ENCODE assay signal across 9 cellular contexts in genomic region chr17:27807567-27808470, GRCh38. TPM values are rescaled to one million over a fixed set of nuclear protein-coding genes. Genes with fewer than 3 reads are reported as not detected.
DNase-seq lines count a peak whose midpoint lies in the region; ATAC-seq, FAIRE-seq and TF ChIP-seq lines count a peak whose summit lies in the region.
"Had no signal": no experiment of that assay in that cellular context is flagged by ENCODE, and none has a peak within 500 bp of the region (broad histone marks: within the 10 kb centered on the region; RNA-seq: fewer than 3 reads in every experiment).

No MANE protein-coding gene starts in this region.

- H3K4me3 ChIP-seq in SK-N-SH (ENCODE audit: low read depth in 2 of 2, low read length in 1 of 2) (no peak overlapping the region), GM12878 (peak overlapping the region; percentile 40; the same call in 1 of the 2 replicates)

- H3K36me3 Mint-ChIP-seq in T-helper 1 cell treated with Interleukin-12 subunit alpha and Interleukin-12 subunit beta and Interleukin-4 antibody, amounts not matched to agents 30 μg/mL and 1 μg/mL, for 36 hours (ENCODE audit: low read depth): peaks cover 4% of the 10 kb centered on the region

- DNase-seq in SK-N-SH: no peak
- peak; percentile 83 for DNase-seq in GM12878 (ENCODE audit: low read depth, low spot score)
- peak; percentile 40 for DNase-seq in stimulated activated CD4-positive, alpha-beta T cell treated with anti-CD3 and anti-CD28 coated beads, Interleukin-12 subunit alpha, Interleukin-12 subunit beta, amount 100 ng/mL, for 4 hours
- no peak for DNase-seq in H54 (ENCODE audit: insufficient read length, low spot score)
- no peak for DNase-seq in pons (ENCODE audit: low spot score)

- H3K9ac ChIP-seq in SK-N-SH (no peak overlapping the region), GM12878 (ENCODE audit: control insufficient read depth, insufficient read depth, low read length) (peak overlapping the region; percentile 55)
- H3K9ac ChIP-seq: parathyroid adenoma had no signal

- no peak for TF ChIP-seq EP300 in SK-N-SH (IDR thresholded peaks at IDR 0.05; ENCODE audit: borderline replicate concordance in 1 of 2, low read depth in 1 of 2, low read length in 1 of 2)
- no peak for TF ChIP-seq EP300 in GM12878 (IDR thresholded peaks at IDR 0.05; ENCODE audit: borderline replicate concordance in 1 of 2, control insufficient read depth in 1 of 2, low read depth in 2 of 2, low read length in 2 of 2)

- SMC1A ChIA-PET in GM12878 (lab: Charles Lee; ENCODE audit: uncharacterized antibody, unreplicated experiment): interaction anchor here (0.7 to 11.7 kb wide), 16 partner anchors 8 to 589 kb away, joined by 3 to 457 read pairs (median 4); partner anchors contain the start of genes LYRM9 and NOS2

- H3K4me2 ChIP-seq in SK-N-SH (no peak overlapping the region), GM12878 (ENCODE audit: control insufficient read depth, insufficient read depth) (peak overlapping the region; percentile 77)

- ATAC-seq in SK-N-SH treated with all-trans-retinoic acid at 6 μM for 48 hours (no peak), HG03060 (IDR thresholded peaks at IDR 0.05; ENCODE audit: low read depth, unreplicated experiment) (peak; percentile 54), GM12878 (peak; percentile 81)

- TF ChIP-seq CTCF in SK-N-SH (IDR thresholded peaks at IDR 0.05) (no peak), GM12878 (IDR thresholded peaks at IDR 0.05 in 2 of 3, conservative IDR thresholded peaks at IDR 0.05 in 1 of 3; ENCODE audit: control insufficient read depth in 2 of 3, extremely low read depth in 1 of 3, insufficient read depth in 1 of 3, low read depth in 3 of 3, low read length in 3 of 3) (no peak)

- TF ChIP-seq POLR2A in GM12878 (IDR thresholded peaks at IDR 0.05; ENCODE audit: low read depth, low read length) (peak; percentile 85), H54 (IDR thresholded peaks at IDR 0.05; ENCODE audit: low read depth, low read length) (no peak)

- peaks cover 0 to 9% of the 10 kb centered on the region in 2 experiments; a peak in 1 of 4 replicates for H3K4me1 ChIP-seq in SK-N-SH (ENCODE audit: control insufficient read depth in 1 of 2, insufficient read depth in 2 of 2, low read depth in 1 of 2, low read length in 1 of 2)
- H3K4me1 ChIP-seq in GM12878 (ENCODE audit: control insufficient read depth, insufficient read depth, low read length): peaks cover 54% of the 10 kb centered on the region
- H3K4me1 ChIP-seq: parathyroid adenoma had no signal

- FAIRE-seq in GM12878 (lab: Jason Lieb, UNC): peak; percentile 97
- FAIRE-seq in H54 (lab: Jason Lieb, UNC): no peak

- no peaks in the 10 kb centered on the region for H3F3A ChIP-seq in SK-N-SH (replicated peaks; ENCODE audit: insufficient read depth)

- H3K4me3 Mint-ChIP-seq in T-helper 1 cell treated with Interleukin-12 subunit alpha and Interleukin-12 subunit beta and Interleukin-4 antibody, amounts not matched to agents 30 μg/mL and 1 μg/mL, for 36 hours: peak overlapping the region; percentile 73

- H3K36me3 ChIP-seq in SK-N-SH (replicated peaks in 1 of 2; ENCODE audit: control insufficient read depth in 1 of 2, insufficient read depth in 2 of 2, low read length in 1 of 2) (no peaks in the 10 kb centered on the region), GM12878 (ENCODE audit: control insufficient read depth in 2 of 2, insufficient read depth in 2 of 2, low read length in 1 of 2) (no peaks in the 10 kb centered on the region)

- H3K79me2 ChIP-seq in SK-N-SH (ENCODE audit: insufficient read depth) (no peaks in the 10 kb centered on the region), GM12878 (ENCODE audit: control insufficient read depth, insufficient read depth, low read length) (no peaks in the 10 kb centered on the region)
- H3K79me2 ChIP-seq: parathyroid adenoma had no signal

- peaks cover 13% of the 10 kb centered on the region for H3K9me3 Mint-ChIP-seq in T-helper 1 cell treated with Interleukin-12 subunit alpha and Interleukin-12 subunit beta and Interleukin-4 antibody, amounts not matched to agents 30 μg/mL and 1 μg/mL, for 36 hours

- peak overlapping the region; percentile 98 for H3K27ac Mint-ChIP-seq in T-helper 1 cell treated with Interleukin-12 subunit alpha and Interleukin-12 subunit beta and Interleukin-4 antibody, amounts not matched to agents 30 μg/mL and 1 μg/mL, for 36 hours

- POLR2A ChIA-PET in SK-N-SH (lab: Yijun Ruan, JAX): no interaction called here
- POLR2A ChIA-PET in GM12878 (lab: Charles Lee): interaction anchor here (0.5 to 5.0 kb wide), 10 partner anchors 10 to 351 kb away, joined by 3 to 40 read pairs (median 6); partner anchors contain the start of genes KSR1 and LYRM9

- CTCF ChIA-PET in SK-N-SH (lab: Yijun Ruan, JAX): interaction anchor here (0.6 to 10.9 kb wide), 12 partner anchors 12 to 444 kb away, joined by 3 to 275 read pairs (median 6); partner anchors contain the start of gene LYRM9
- CTCF ChIA-PET in GM12878 (lab: Yijun Ruan, JAX): interaction anchor here (0.7 to 20.6 kb wide), 16 partner anchors 11 to 693 kb away, joined by 3 to 664 read pairs (median 3); partner anchors contain the start of gene LYRM9

- no peak for TF ChIP-seq RAD21 in SK-N-SH (IDR thresholded peaks at IDR 0.05; ENCODE audit: low read length)
- no peak for TF ChIP-seq RAD21 in GM12878 (IDR thresholded peaks at IDR 0.05; ENCODE audit: insufficient read depth, low read depth, low read length)

- no peaks in the 10 kb centered on the region for H3K27me3 ChIP-seq in SK-N-SH (ENCODE audit: insufficient read depth)
- no peaks in the 10 kb centered on the region for H3K27me3 ChIP-seq in GM12878 (replicated peaks in 1 of 2; ENCODE audit: control insufficient read depth in 2 of 2, insufficient read depth in 2 of 2, low read length in 1 of 2)

- intact Hi-C loops in GM12878 (cut with micrococcal nuclease; ENCODE audit: unreplicated experiment): loop anchor here (5.0 kb wide), 2 partner anchors 134 to 234 kb away; partner anchors contain the start of gene NLK

- RAD21 ChIA-PET in GM12878 (lab: Charles Lee; ENCODE audit: unreplicated experiment): interaction anchor here (0.6 to 10.3 kb wide), 22 partner anchors 11 to 444 kb away, joined by 3 to 439 read pairs (median 4); partner anchors contain the start of gene LYRM9

- H3K27ac ChIP-seq in SK-N-SH (ENCODE audit: low read depth in 2 of 2, low read length in 1 of 2) (no peak overlapping the region), GM12878 (ENCODE audit: control insufficient read depth, insufficient read depth) (peak overlapping the region; percentile 94)
- H3K27ac ChIP-seq: parathyroid adenoma had no signal

- H4K20me1 ChIP-seq in SK-N-SH (ENCODE audit: insufficient read depth) (no peaks in the 10 kb centered on the region), GM12878 (ENCODE audit: control insufficient read depth, insufficient read depth) (no peaks in the 10 kb centered on the region)

- 62% methylated on average over 17 of the region's 17 CpGs for WGBS in SK-N-SH (ENCODE audit: low lambda C conversion rate)
- WGBS in GM12878 (ENCODE audit: insufficient coverage, insufficient replicate concordance, low lambda C conversion rate, missing lambda C conversion rate): 46% methylated on average over 17 of the region's 17 CpGs

- peaks cover 52% of the 10 kb centered on the region for H3K4me1 Mint-ChIP-seq in T-helper 1 cell treated with Interleukin-12 subunit alpha and Interleukin-12 subunit beta and Interleukin-4 antibody, amounts not matched to agents 30 μg/mL and 1 μg/mL, for 36 hours (ENCODE audit: low read depth)

- no TSS peak for BruUV-seq in GM12878 (replicated peaks; lab: Mats Ljungman, UMichigan)

- H2AFZ ChIP-seq in SK-N-SH (ENCODE audit: low read depth): 0 out of 2 replicates have a peak overlapping the region, but pooled peaks have one; percentile 18
- H2AFZ ChIP-seq in GM12878 (ENCODE audit: control insufficient read depth, low read depth, low read length): peak overlapping the region; percentile 13
- H2AFZ ChIP-seq: parathyroid adenoma had no signal

- H3K9me3 ChIP-seq in SK-N-SH (no peaks in the 10 kb centered on the region), GM12878 (replicated peaks; ENCODE audit: control insufficient read depth, insufficient read depth, low read length) (no peaks in the 10 kb centered on the region; the same call in 1 of the 3 replicates)

- in situ Hi-C loops in GM12878 (cut with MboI): loop anchor here (5.0 kb wide), 1 partner anchor 74 kb away; no protein-coding TSS in a partner anchor

- no peaks in the 10 kb centered on the region for H3K27me3 Mint-ChIP-seq in T-helper 1 cell treated with Interleukin-12 subunit alpha and Interleukin-12 subunit beta and Interleukin-4 antibody, amounts not matched to agents 30 μg/mL and 1 μg/mL, for 36 hours (ENCODE audit: low read depth)

- no peaks in the 10 kb centered on the region for H3K9me2 ChIP-seq in SK-N-SH

TF ChIP-seq in SK-N-SH, 30 proteins besides CTCF, POLR2A, EP300 and RAD21 (continues in another document):
- no peak for TF ChIP-seq EZH2phosphoT487 (IDR thresholded peaks at IDR 0.05; ENCODE audit: borderline replicate concordance, low read depth)

TF ChIP-seq in SK-N-SH treated with all-trans-retinoic acid at 6 μM for 48 hours, 23 proteins besides CTCF, POLR2A, EP300 and RAD21 (continues in another document):
- TF ChIP-seq ZFP3 (CRISPR knock-in tag; IDR thresholded peaks at IDR 0.05) (no peak), ZNF565 (CRISPR knock-in tag; conservative IDR thresholded peaks at IDR 0.05; ENCODE audit: low read depth) (no peak)

TF ChIP-seq in GM12878, 131 proteins besides CTCF, POLR2A, EP300 and RAD21 (continues in another document):
- TF ChIP-seq KLF5 (IDR thresholded peaks at IDR 0.05; ENCODE audit: partially characterized antibody) (no peak), POU2F2 (IDR thresholded peaks at IDR 0.05; ENCODE audit: borderline replicate concordance, low read depth, low read length) (peak; percentile 46; the same call in 2 of the 3 replicates)

RNA-seq across cellular contexts. Expression of gene NOS2, which starts 7.5 kb away (rescaled TPM):
- polyA plus RNA-seq in SK-N-SH (2012; rRNA removed) (not detected in 2 replicates), GM12878 (2011; rRNA removed) (0.01 and 0.03 TPM in 2 replicates), GM12878 (2014; fragmentation: Illumina TruSeq; extraction: Trizol) (0.01 and 0.05 TPM in 2 replicates), GM12878 (2014; fragmentation: Nextera tagmentation; extraction: Ambion mirVana) (not detected), GM12878 (2014; rRNA removed) (0.03 TPM in 1 of 2 replicates, not detected in the other), GM12878 (2016; fragmentation: Nextera tagmentation; extraction: Ambion mirVana) (not detected)
- under 0.01 and 0.03 TPM in 2 replicates for polyA plus RNA-seq in SK-N-SH (2012; cell fraction: cytosol; rRNA removed)
- 0.01 and 0.05 TPM in 2 replicates for polyA plus RNA-seq in SK-N-SH (2012; cell fraction: nucleus; rRNA removed)
- 0.40 and 0.59 TPM in 2 replicates for total RNA-seq in GM12878 (2013; cell fraction: nucleolus; rRNA removed)
- total RNA-seq in GM12878 (2014; rRNA removed) (not detected in 2 replicates), GM12878 (2014; rRNA removed; fragmentation: Illumina TruSeq; extraction: Trizol) (not detected in 2 replicates), GM12878 (2021) (0.05 and 0.08 TPM in 2 replicates)
- not detected for polyA plus RNA-seq in GM12878 (2011; ENCODE audit: low read depth)
- polyA plus RNA-seq in GM12878 (2011; cell fraction: cytosol; rRNA removed): 0.03 and 0.04 TPM in 2 replicates
- 0.06 and 0.25 TPM in 2 replicates for polyA plus RNA-seq in GM12878 (2011; cell fraction: nucleus; rRNA removed)
- 0.08 TPM in 1 of 2 replicates, not detected in the other for polyA plus RNA-seq in GM12878 (2012)
- polyA minus RNA-seq in GM12878 (2011; rRNA and poly(A)+ RNA removed): 0.07 and 0.15 TPM in 2 replicates
- polyA minus RNA-seq in GM12878 (2011; cell fraction: cytosol; rRNA and poly(A)+ RNA removed): not detected in 2 replicates
- polyA minus RNA-seq in GM12878 (2011; cell fraction: nucleus; rRNA and poly(A)+ RNA removed): 0.12 TPM in 1 of 2 replicates, not detected in the other

Comparison
In these comparisons a context has a peak if more than half of its experiments do, and no peak if none do; other contexts are left out.
1. DNase-seq: peak in GM12878 (single experiment) and stimulated activated CD4-positive, alpha-beta T cell treated with anti-CD3 and anti-CD28 coated beads, Interleukin-12 subunit alpha, Interleukin-12 subunit beta, amount 100 ng/mL, for 4 hours (single experiment); none in SK-N-SH (single experiment), H54 (single experiment) and pons (single experiment).
2. Of the 26 proteins assayed by ChIP-seq in both GM12878 and SK-N-SH: peak only in GM12878: MXI1, POLR2AphosphoS5 and TCF12; only in SK-N-SH: none; in both: none; in neither: 23.